In genomic region chr17:36602924-36603384, GRCh38 we compare ENCODE assay signal across 8 cellular contexts. TPM values are rescaled to one million over a fixed set of nuclear protein-coding genes. Genes with fewer than 3 reads are reported as not detected.
A peak's percentile ranks its signal among the peaks of the same experiment; 100 is the strongest.
DNase-seq lines count a peak whose midpoint lies in the region; ATAC-seq and TF ChIP-seq lines count a peak whose summit lies in the region.

No MANE protein-coding gene starts in this region.

- peaks cover 7% of the 10 kb centered on the region; the same call in 1 of the 2 replicates for H3K36me3 Mint-ChIP-seq in WTC11
- peaks cover 11% of the 10 kb centered on the region for H3K36me3 Mint-ChIP-seq in central memory CD8-positive, alpha-beta T cell (ENCODE audit: insufficient read depth)

- H3K9me3 Mint-ChIP-seq in WTC11: no peaks in the 10 kb centered on the region
- no peaks in the 10 kb centered on the region for H3K9me3 Mint-ChIP-seq in central memory CD8-positive, alpha-beta T cell

- CTCF ChIA-PET in WTC11 (lab: Charles Lee): interaction anchor here (0.5 to 4.5 kb wide), 59 partner anchors 10 to 773 kb away, joined by 3 to 87 read pairs (median 4); partner anchors contain the start of genes AATF, CCL3L1, CCL3L3 and DHRS11

- DNase-seq in activated gamma-delta T cell treated with Interleukin-2 at 50 U/mL for 16 hours (peak; percentile 59), activated gamma-delta T cell (lab: John Stamatoyannopoulos, UW) (no peak), NCI-H2196 (lab: John Stamatoyannopoulos, UW; ENCODE audit: unreplicated experiment) (peak; percentile 51), WTC11 (ENCODE audit: low spot score) (peak; percentile 79), left lobe of liver (ENCODE audit: low spot score) (no peak)
- DNase-seq in central memory CD8-positive, alpha-beta T cell (ENCODE audit: low spot score in 2 of 2): peak; percentile 41 to 48
- DNase-seq in stimulated activated CD4-positive, alpha-beta T cell treated with anti-CD3 and anti-CD28 coated beads, Interleukin-2, amount 100 ng/mL, for 24 hours: peak; percentile 70 to 71

- peak overlapping the region; percentile 84 for H3K4me3 Mint-ChIP-seq in WTC11
- peak overlapping the region; percentile 88 for H3K4me3 Mint-ChIP-seq in central memory CD8-positive, alpha-beta T cell

- H3K27me3 Mint-ChIP-seq in WTC11 (ENCODE audit: low read depth): no peaks in the 10 kb centered on the region
- H3K27me3 Mint-ChIP-seq in central memory CD8-positive, alpha-beta T cell: no peaks in the 10 kb centered on the region

- peak; percentile 94 for TF ChIP-seq CTCF in WTC11 (IDR thresholded peaks at IDR 0.05)

- ATAC-seq in WTC11: peak; percentile 7
- ATAC-seq in central memory CD8-positive, alpha-beta T cell (replicated peaks; ENCODE audit: extremely low read depth, poor library complexity, severe bottlenecking): peak; percentile 24
- ATAC-seq in left lobe of liver: peak; percentile 27
- ATAC-seq in GM19023 (IDR thresholded peaks at IDR 0.05; ENCODE audit: unreplicated experiment): no peak

- H3K27ac Mint-ChIP-seq in WTC11: no peak overlapping the region
- H3K27ac Mint-ChIP-seq in central memory CD8-positive, alpha-beta T cell (ENCODE audit: low read depth): no peak overlapping the region

- POLR2A ChIA-PET in WTC11 (lab: Charles Lee): interaction anchor here (0.6 to 3.2 kb wide), 4 partner anchors 10 to 234 kb away, joined by 3 to 22 read pairs (median 4); no protein-coding TSS in a partner anchor

- peaks cover 27% of the 10 kb centered on the region for H3K4me1 Mint-ChIP-seq in WTC11
- peaks cover 46% of the 10 kb centered on the region for H3K4me1 Mint-ChIP-seq in central memory CD8-positive, alpha-beta T cell

TF ChIP-seq in WTC11, 78 proteins besides CTCF, POLR2A, EP300 and RAD21:
- TF ChIP-seq ESRRA (CRISPR knock-in tag; IDR thresholded peaks at IDR 0.05; ENCODE audit: borderline replicate concordance) (no peak), GABPB1 (CRISPR knock-in tag; IDR thresholded peaks at IDR 0.05) (no peak), FOXP1 (CRISPR knock-in tag; IDR thresholded peaks at IDR 0.05; ENCODE audit: borderline replicate concordance) (no peak), NFATC4 (CRISPR knock-in tag; IDR thresholded peaks at IDR 0.05) (no peak), NR1H2 (CRISPR knock-in tag; IDR thresholded peaks at IDR 0.05) (no peak), ZNF263 (CRISPR knock-in tag; IDR thresholded peaks at IDR 0.05; ENCODE audit: low read depth) (no peak), ETV6 (CRISPR knock-in tag; IDR thresholded peaks at IDR 0.05) (no peak), FOXJ3 (CRISPR knock-in tag; IDR thresholded peaks at IDR 0.05; ENCODE audit: borderline replicate concordance) (no peak), RELA (CRISPR knock-in tag; IDR thresholded peaks at IDR 0.05; ENCODE audit: borderline replicate concordance) (no peak), ATF2 (CRISPR knock-in tag; IDR thresholded peaks at IDR 0.05; ENCODE audit: borderline replicate concordance, low read depth) (no peak), SMAD3 (CRISPR knock-in tag; IDR thresholded peaks at IDR 0.05; ENCODE audit: borderline replicate concordance) (no peak)

RNA-seq across cellular contexts. Expression of gene MRM1, which starts 1.6 kb away (rescaled TPM):
- 12.1 to 16.5 TPM (median 14.2 TPM) in 3 replicates for total RNA-seq in WTC11 (2021)
- total RNA-seq in left lobe of liver: 6.4 TPM

RNA-seq across cellular contexts. Expression of gene DHRS11, which starts 11.3 kb away (rescaled TPM):
- total RNA-seq in WTC11 (2021) (34.8 to 38.0 TPM (median 35.9 TPM) in 3 replicates), left lobe of liver (11.3 TPM)

RNA-seq across cellular contexts. Expression of gene GGNBP2, which starts 58.2 kb away (rescaled TPM):
- total RNA-seq in WTC11 (2021) (38.1 to 49.6 TPM (median 42.0 TPM) in 3 replicates), left lobe of liver (30.1 TPM)

Comparison
In these comparisons a context has a peak if more than half of its experiments do, and no peak if none do; other contexts are left out.
1. DNase-seq: peak in activated gamma-delta T cell treated with Interleukin-2 at 50 U/mL for 16 hours (single experiment), NCI-H2196 (single experiment), WTC11 (single experiment), central memory CD8-positive, alpha-beta T cell (2 of 2) and stimulated activated CD4-positive, alpha-beta T cell treated with anti-CD3 and anti-CD28 coated beads, Interleukin-2, amount 100 ng/mL, for 24 hours (2 of 2); none in activated gamma-delta T cell (single experiment) and left lobe of liver (single experiment).